8 cellular contexts compared by ENCODE assay signal in the genomic region with DNA sequence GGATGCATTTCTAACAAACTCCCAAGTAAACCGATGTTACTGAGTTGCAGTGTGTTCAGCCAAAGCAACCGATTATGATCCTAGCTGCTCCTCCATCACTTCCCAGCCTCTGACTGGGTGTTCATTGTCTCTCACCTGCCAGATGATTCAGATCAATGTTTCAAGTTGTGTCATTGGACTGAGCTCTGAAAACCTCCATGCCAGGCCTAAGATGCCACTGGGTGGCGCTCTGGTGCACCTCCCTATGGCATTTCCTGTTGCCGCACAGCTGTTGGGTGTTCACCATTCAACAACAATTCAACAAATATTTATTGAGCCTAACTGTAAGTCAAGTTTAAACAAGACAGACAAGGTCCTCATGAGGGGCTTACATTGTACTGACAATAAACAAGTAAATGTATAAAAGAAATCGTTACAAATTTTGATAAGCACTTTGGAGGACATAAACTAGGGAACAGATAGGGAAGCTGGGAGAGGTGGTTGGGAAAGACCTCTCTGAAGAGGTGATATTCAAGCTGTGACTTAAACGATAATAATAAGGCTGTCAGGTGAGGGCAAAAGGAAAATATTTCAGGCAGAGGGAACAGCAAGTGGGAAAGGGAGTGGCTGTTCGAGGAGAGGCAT. TPM values are rescaled to one million over a fixed set of nuclear protein-coding genes. Genes with fewer than 3 reads are reported as not detected.
DNase-seq lines count a peak whose midpoint lies in the region; ATAC-seq and TF ChIP-seq lines count a peak whose summit lies in the region.

No MANE protein-coding gene starts in this region.

- H3K9me3 ChIP-seq in adrenal gland (replicated peaks in 1 of 3), result no peaks in the 10 kb centered on the region

- intact Hi-C loops in adrenal gland (cut with DNase I), result loop anchor here (5.0 to 10.0 kb wide), 2 partner anchors 107 to 270 kb away; no protein-coding TSS in a partner anchor

- WGBS in adrenal gland, 4 donors, result 39 to 44% (median 43%) methylated on average over 7 of the region's 7 CpGs

- no peak for TF ChIP-seq POLR2A in adrenal gland (IDR thresholded peaks at IDR 0.05)

- no peaks in the 10 kb centered on the region for H3K36me3 ChIP-seq in adrenal gland (replicated peaks in 1 of 2)

- peak; percentile 14 for DNase-seq in T follicular helper cell (ENCODE audit: low read depth)
- DNase-seq in adrenal gland, result peak in 5 of 7 donors; percentile 24 to 68 (median 48)
- DNase-seq in iPS-NIHi7 (ENCODE audit: extremely low spot score), result peak; percentile 74
- DNase-seq in stimulated activated CD4-positive, alpha-beta T cell treated with anti-CD3 and anti-CD28 coated beads, TNF-alpha, amount 100 ng/mL, for 24 hours (ENCODE audit: low read depth in 3 of 3), result peak; percentile 45 to 81 (median 52)
- DNase-seq in HuH-7.5 (ENCODE audit: low spot score), result no peak

- no peaks in the 10 kb centered on the region for H3K4me1 ChIP-seq in adrenal gland (replicated peaks in 1 of 2)

- ATAC-seq in HG03442 (IDR thresholded peaks at IDR 0.05; ENCODE audit: unreplicated experiment) (peak; percentile 60), HG02798 (IDR thresholded peaks at IDR 0.05; ENCODE audit: poor library complexity, unreplicated experiment) (no peak)

- H3K27ac ChIP-seq in adrenal gland, result no peak overlapping the region

- no peak overlapping the region for H3K4me3 ChIP-seq in adrenal gland

- TF ChIP-seq CTCF in GM12874 (IDR thresholded peaks at IDR 0.05; ENCODE audit: insufficient read depth, low read depth, low read length), result peak; percentile 78
- peak; percentile 18 to 49 (median 33) for TF ChIP-seq CTCF in adrenal gland (IDR thresholded peaks at IDR 0.05)

- no peaks in the 10 kb centered on the region for H3K27me3 ChIP-seq in adrenal gland

RNA-seq across cellular contexts. Expression of a gene that starts 22.8 kb away (rescaled TPM):
- not detected for total RNA-seq in adrenal gland
- polyA plus RNA-seq in adrenal gland, result under 1 TPM in 1 of 3 donors, not detected in 2; 0.17 TPM

RNA-seq across cellular contexts. Expression of a gene that starts 26.3 kb away (rescaled TPM):
- total RNA-seq in adrenal gland, result not detected
- not detected for polyA plus RNA-seq in adrenal gland

RNA-seq across cellular contexts. Expression of a gene that starts 42.3 kb away (rescaled TPM):
- total RNA-seq in adrenal gland, result not detected
- not detected for polyA plus RNA-seq in adrenal gland
